Comparison of ENCODE assay signal across 8 cellular contexts in the genomic region with DNA sequence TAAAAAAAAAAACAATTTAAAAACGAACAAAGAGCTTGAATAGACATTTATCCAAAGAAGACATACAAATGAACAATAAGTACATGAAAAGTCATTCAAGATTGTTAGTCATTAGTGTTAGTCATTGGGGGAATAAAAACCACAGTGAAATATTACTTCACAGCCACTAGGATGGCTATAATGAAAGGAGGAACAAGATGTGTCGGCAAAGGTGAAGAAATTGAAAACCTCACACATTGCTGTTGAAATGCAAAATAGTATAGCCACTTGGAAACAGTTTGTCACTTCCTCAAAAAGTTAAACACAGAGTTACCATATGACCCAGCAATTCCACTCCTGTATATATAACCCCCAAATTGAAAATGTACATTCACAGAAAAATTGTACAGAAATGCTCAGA. TPM values are rescaled to one million over a fixed set of nuclear protein-coding genes. Genes with fewer than 3 reads are reported as not detected.
DNase-seq lines count a peak whose midpoint lies in the region; ATAC-seq, FAIRE-seq and TF ChIP-seq lines count a peak whose summit lies in the region.

No MANE protein-coding gene starts in this region.

- in situ Hi-C loops in K562 (cut with MboI): no loop called here

- no peaks in the 10 kb centered on the region for H3K79me2 ChIP-seq in K562 (ENCODE audit: control insufficient read depth, insufficient read depth, low read length)

- H2AFZ ChIP-seq in K562 (ENCODE audit: low read depth, low read length): no peak overlapping the region

- H3K9ac ChIP-seq in K562 (ENCODE audit: insufficient read depth in 1 of 2, low read depth in 2 of 2, low read length in 2 of 2): no peak overlapping the region

- peak; percentile 9 for DNase-seq in Daoy (ENCODE audit: low read depth)
- no peak for DNase-seq in K562 (ENCODE audit: extremely low read depth in 1 of 4, low spot score in 3 of 4)
- no peak for DNase-seq in ecto neural progenitor cell (ENCODE audit: low spot score)
- DNase-seq in amniotic stem cell (lab: John Stamatoyannopoulos, UW): no peak
- no peak for DNase-seq in anterior cingulate cortex (lab: John Stamatoyannopoulos, UW)
- DNase-seq in NCI-H69 (lab: John Stamatoyannopoulos, UW): no peak

- intact Hi-C loops in K562 (cut with micrococcal nuclease): no loop called here

- no peaks in the 10 kb centered on the region for H4K20me1 ChIP-seq in K562 (replicated peaks; ENCODE audit: control insufficient read depth, insufficient read depth, low read length)

- TF ChIP-seq CTCF in K562 (IDR thresholded peaks at IDR 0.05 in 2 of 3, conservative IDR thresholded peaks at IDR 0.05 in 1 of 3; ENCODE audit: insufficient read depth in 2 of 3, low read depth in 1 of 3, low read length in 3 of 3): no peak

- no peaks in the 10 kb centered on the region for H3K9me1 ChIP-seq in K562 (ENCODE audit: control insufficient read depth, insufficient read depth, low read length)

- TF ChIP-seq POLR2A in K562 (conservative IDR thresholded peaks at IDR 0.05): no peak

- H3K27ac ChIP-seq in K562 (ENCODE audit: extremely low read depth, low read depth, low read length): no peak overlapping the region

- H3K4me3 ChIP-seq in K562: no peak overlapping the region

- no peak for FAIRE-seq in K562 (lab: Jason Lieb, UNC)

- WGBS in K562 (ENCODE audit: insufficient coverage, low coverage, missing lambda C conversion rate): 0% methylated on average over 2 of the region's 2 CpGs

- H3K4me2 ChIP-seq in K562 (ENCODE audit: insufficient read depth, low read length): no peak overlapping the region

- no TSS peak for BruUV-seq in K562 (replicated peaks; lab: Mats Ljungman, UMichigan)

- CTCF ChIA-PET in K562 (lab: Yijun Ruan, JAX; ENCODE audit: low intra/inter-chr PET ratio): no interaction called here

- no peaks in the 10 kb centered on the region for H3K4me1 ChIP-seq in K562 (replicated peaks in 1 of 2; ENCODE audit: control insufficient read depth in 2 of 2, insufficient read depth in 2 of 2, low read length in 2 of 2)

- TF ChIP-seq RAD21 in K562 (CRISPR knock-in tag; conservative IDR thresholded peaks at IDR 0.05 in 1 of 2, IDR thresholded peaks at IDR 0.05 in 1 of 2): no peak

- ATAC-seq in GM19468 (IDR thresholded peaks at IDR 0.05; ENCODE audit: extremely low read depth, unreplicated experiment) (peak; percentile 66), HG03457 (IDR thresholded peaks at IDR 0.05; ENCODE audit: unreplicated experiment) (peak; percentile 91), K562 (no peak)

- no peak for TF ChIP-seq EP300 in K562 (IDR thresholded peaks at IDR 0.05; ENCODE audit: low read length)

- no peaks in the 10 kb centered on the region for H3K36me3 ChIP-seq in K562 (ENCODE audit: control insufficient read depth, insufficient read depth, low read length)

- POLR2A ChIA-PET in K562 (lab: Yijun Ruan, JAX): interaction anchor here (0.6 kb wide), 1 partner anchor 330 kb away, joined by 3 read pairs; no protein-coding TSS in a partner anchor

- no peaks in the 10 kb centered on the region for H3K9me3 ChIP-seq in K562 (replicated peaks; ENCODE audit: control insufficient read depth, insufficient read depth, low read depth, low read length)

- no peaks in the 10 kb centered on the region for H3K27me3 ChIP-seq in K562 (ENCODE audit: control insufficient read depth in 2 of 2, insufficient read depth in 2 of 2, low read length in 2 of 2)

TF ChIP-seq in K562, 482 proteins besides CTCF, POLR2A, EP300 and RAD21:
- TF ChIP-seq SPI1 (IDR thresholded peaks at IDR 0.05; ENCODE audit: borderline replicate concordance, low read depth, low read length): peak; percentile 35; the same call in 1 of the 2 replicates
- TF ChIP-seq, protein P1, sequence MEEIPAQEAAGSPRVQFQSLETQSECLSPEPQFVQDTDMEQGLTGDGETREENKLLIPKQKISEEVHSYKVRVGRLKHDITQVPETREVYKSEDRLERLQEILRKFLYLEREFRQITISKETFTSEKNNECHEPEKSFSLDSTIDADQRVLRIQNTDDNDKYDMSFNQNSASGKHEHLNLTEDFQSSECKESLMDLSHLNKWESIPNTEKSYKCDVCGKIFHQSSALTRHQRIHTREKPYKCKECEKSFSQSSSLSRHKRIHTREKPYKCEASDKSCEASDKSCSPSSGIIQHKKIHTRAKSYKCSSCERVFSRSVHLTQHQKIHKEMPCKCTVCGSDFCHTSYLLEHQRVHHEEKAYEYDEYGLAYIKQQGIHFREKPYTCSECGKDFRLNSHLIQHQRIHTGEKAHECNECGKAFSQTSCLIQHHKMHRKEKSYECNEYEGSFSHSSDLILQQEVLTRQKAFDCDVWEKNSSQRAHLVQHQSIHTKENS (CRISPR knock-in tag; IDR thresholded peaks at IDR 0.05): no peak
TF ChIP-seq in K562: peak in this region for 1.

RNA-seq across cellular contexts. Expression of gene SLC39A8, which starts 45.2 kb away (rescaled TPM):
- 15.6 and 18.7 TPM in 2 replicates for total RNA-seq in Daoy (2014; rRNA removed; shearing (Covaris generic))
- 14.1 and 21.4 TPM in 2 replicates for total RNA-seq in K562 (2011; cell fraction: chromatin; rRNA removed; ENCODE audit: low replicate concordance)
- 21.0 and 22.1 TPM in 2 replicates for total RNA-seq in K562 (2011; cell fraction: nucleolus; rRNA removed)
- 26.5 and 37.0 TPM in 2 replicates for total RNA-seq in K562 (2011; cell fraction: nucleoplasm; rRNA removed)
- total RNA-seq in K562 (2014; rRNA removed) (23.4 and 25.0 TPM in 2 replicates), K562 (2014; rRNA removed; fragmentation: Illumina TruSeq; extraction: Trizol) (30.3 and 34.8 TPM in 2 replicates), K562 (2015; rRNA removed; fragmentation: Illumina TruSeq; extraction: Trizol) (21.6 and 26.3 TPM in 2 replicates), K562 (2021) (26.1 and 27.0 TPM in 2 replicates)
- polyA plus RNA-seq in K562 (2011; rRNA removed) (19.6 and 26.7 TPM in 2 replicates), K562 (2014; fragmentation: Illumina TruSeq; extraction: Trizol) (17.3 and 21.1 TPM in 2 replicates), K562 (2014; fragmentation: Nextera tagmentation; extraction: Ambion mirVana) (10 to 100 TPM in 1 of 2 experiments, 1 to 10 TPM in 1; 8.2 to 10.1 TPM), K562 (2014; rRNA removed) (14.1 and 15.6 TPM in 2 replicates)
- 11.6 and 14.2 TPM in 2 replicates for polyA plus RNA-seq in K562 (2011; cell fraction: cytosol; rRNA removed)
- 5.8 and 8.1 TPM in 2 replicates for polyA plus RNA-seq in K562 (2011; cell fraction: nucleus; rRNA removed)
- polyA plus RNA-seq in K562 (2012): 15.9 and 26.6 TPM in 2 replicates
- polyA minus RNA-seq in K562 (2011; rRNA and poly(A)+ RNA removed): 33.1 and 39.5 TPM in 2 replicates
- 15.0 and 20.7 TPM in 2 replicates for polyA minus RNA-seq in K562 (2011; cell fraction: cytosol; rRNA and poly(A)+ RNA removed)
- polyA minus RNA-seq in K562 (2011; cell fraction: nucleus; rRNA and poly(A)+ RNA removed): 6.6 and 10.2 TPM in 2 replicates
